ENCODE assay signal across 26 cellular contexts in the genomic region with DNA sequence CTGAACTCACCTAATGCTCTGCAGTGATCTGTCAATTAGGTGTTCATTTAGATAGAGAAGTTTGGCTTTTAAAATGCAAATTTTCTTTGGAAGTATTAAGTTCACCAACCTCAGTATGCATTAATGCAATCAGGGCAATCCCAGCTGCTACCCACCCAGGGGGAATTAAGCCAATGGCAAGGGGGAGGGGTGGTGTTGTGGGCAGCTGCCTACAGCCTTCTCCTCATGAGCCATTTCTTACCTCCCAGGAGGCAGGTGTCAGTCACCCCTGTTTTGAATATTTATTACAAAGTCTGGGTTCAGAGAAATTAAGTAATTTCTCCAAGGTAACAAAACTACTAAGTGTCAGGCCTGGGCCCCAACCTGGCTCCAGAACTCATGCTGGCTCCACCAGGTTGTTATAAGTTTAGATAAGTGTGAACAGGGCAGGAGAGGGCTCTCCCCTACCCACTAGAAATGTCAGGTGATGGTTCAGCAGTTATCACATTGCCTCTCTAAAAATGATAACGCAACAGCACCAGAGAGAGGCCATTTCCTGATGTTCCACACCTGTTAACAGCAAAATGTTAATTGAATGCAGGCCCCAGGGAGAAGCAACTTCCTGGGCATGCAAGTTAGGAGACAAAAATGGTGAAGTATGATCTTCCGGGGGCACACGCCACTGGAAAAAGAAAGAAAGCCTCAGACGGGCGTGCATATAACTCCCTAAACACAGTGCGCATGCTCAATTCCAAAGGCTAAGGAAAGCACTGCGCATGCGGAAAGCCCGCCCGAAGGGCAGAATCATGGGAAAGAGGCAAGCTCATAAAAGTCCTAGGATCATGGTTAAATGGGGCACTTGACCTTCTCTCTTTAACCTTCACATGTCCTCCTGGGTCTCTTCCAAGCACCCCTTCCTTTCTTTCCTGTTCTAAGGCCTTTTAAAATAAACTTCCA. TPM values are rescaled to one million over a fixed set of nuclear protein-coding genes. Genes with fewer than 3 reads are reported as not detected.
DNase-seq lines count a peak whose midpoint lies in the region; ATAC-seq lines count a peak whose summit lies in the region.
"Had no signal": no experiment of that assay in that cellular context is flagged by ENCODE, and none has a peak within 500 bp of the region (broad histone marks: within the 10 kb centered on the region; RNA-seq: fewer than 3 reads in every experiment).

No MANE protein-coding gene starts in this region.

- DNase-seq in Right ventricle myocardium inferior (ENCODE audit: missing footprints) (peak; percentile 30), cardiac septum (ENCODE audit: low spot score) (no peak), NCI-H69 (lab: John Stamatoyannopoulos, UW) (peak; percentile 62), germinal center (ENCODE audit: low spot score) (peak; percentile 58), superior temporal gyrus (ENCODE audit: extremely low spot score) (no peak), T-helper 9 cell (no peak)
- DNase-seq: activated CD4-positive, alpha-beta memory T cell treated with anti-CD3 and anti-CD28 coated beads, Interleukin-2, amount 10 ng/mL, durations not matched to agents 7 days and 5 days; activated CD4-positive, CD25-positive, alpha-beta regulatory T cell treated with anti-CD3 and anti-CD28 coated beads, Interleukin-2, amount 50 U/mL, for 72 hours; activated naive CD8-positive, alpha-beta T cell treated with anti-CD3 and anti-CD28 coated beads, Interleukin-2, amount 10 ng/mL, durations not matched to agents 7 days and 5 days; activated T-cell treated with anti-CD3 and anti-CD28 coated beads for 4 hours; Caco-2; cortex of kidney; DMS79 treated with DMSO at 0.1 percent for 48 hours; effector memory CD8-positive, alpha-beta T cell; erythroblast; H7; heart right ventricle; kidney glomerular epithelial cell; lower lobe of right lung; NCI-H1417 treated with DMSO at 0.1 percent for 48 hours; NCI-H2081; NCI-H345; nephron progenitor cell; T-helper 1 cell had no signal

- intact Hi-C loops in Right ventricle myocardium inferior (cut with DNase I) (no loop called here), cardiac septum (cut with DNase I) (no loop called here)

- ATAC-seq in Right ventricle myocardium inferior = no peak
- no peak for ATAC-seq in HG02642 (IDR thresholded peaks at IDR 0.05; ENCODE audit: poor library complexity, unreplicated experiment)
- ATAC-seq in GM19463 (IDR thresholded peaks at IDR 0.05; ENCODE audit: unreplicated experiment) = no peak
- ATAC-seq: effector memory CD8-positive, alpha-beta T cell; heart right ventricle; lower lobe of right lung had no signal

RNA-seq across cellular contexts. Expression of a gene that starts 35.4 kb away (rescaled TPM):
- total RNA-seq in Right ventricle myocardium inferior (3.1 TPM), cardiac septum (2.2 TPM)

Comparison
In these comparisons a context has a peak if more than half of its experiments do, and no peak if none do; other contexts are left out.
1. DNase-seq: peak in Right ventricle myocardium inferior (single experiment), NCI-H69 (single experiment) and germinal center (single experiment); none in cardiac septum (single experiment), superior temporal gyrus (single experiment) and T-helper 9 cell (single experiment).